9 cellular contexts compared by ENCODE assay signal in the genomic region with DNA sequence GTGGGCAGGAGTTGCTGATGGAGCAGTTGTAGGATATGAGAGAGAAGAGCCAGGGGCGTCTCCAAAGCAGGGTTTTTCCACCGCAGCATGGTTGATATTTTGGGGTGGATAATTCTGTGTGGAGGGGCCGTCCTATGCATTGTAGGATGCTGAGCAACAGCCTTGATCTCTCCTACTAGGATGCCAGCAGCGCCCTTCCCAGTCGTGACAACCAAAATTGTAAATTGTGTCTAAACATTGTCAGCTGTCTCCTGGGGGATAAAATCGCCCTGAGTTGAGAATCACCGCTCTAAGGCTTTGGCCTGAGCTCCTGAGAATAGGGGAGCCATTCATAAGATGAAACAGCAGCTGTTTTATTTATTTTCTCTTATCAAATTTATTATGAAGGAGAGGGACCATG. TPM values are rescaled to one million over a fixed set of nuclear protein-coding genes. Genes with fewer than 3 reads are reported as not detected.
"Had no signal": no experiment of that assay in that cellular context is flagged by ENCODE, and none has a peak within 500 bp of the region (broad histone marks: within the 10 kb centered on the region; RNA-seq: fewer than 3 reads in every experiment).

No MANE protein-coding gene starts in this region.

- ATAC-seq: GM23338, HepG2 had no signal

- H3K4me3 ChIP-seq: GM23338 had no signal

- DNase-seq: H9, HCEC 1CT, KBM-7 had no signal

- H3K4me1 Mint-ChIP-seq: IgD-negative memory B cell had no signal

- H3K27ac Mint-ChIP-seq: GM23338, IgD-negative memory B cell had no signal

- H3K4me3 Mint-ChIP-seq: GM23338, H9 had no signal

- H3K4me2 ChIP-seq: GM23338 had no signal

- H3K27ac ChIP-seq: HL-60 had no signal

- H2AFZ ChIP-seq: GM23338 had no signal

- H3K9me3 Mint-ChIP-seq: GM23338, H9 had no signal

RNA-seq across cellular contexts. Expression of a gene that starts 4.2 kb away (rescaled TPM):
- total RNA-seq: HepG2 had no signal

RNA-seq across cellular contexts. Expression of a gene that starts 24.5 kb away (rescaled TPM):
- total RNA-seq: HepG2, HT1080 had no signal

RNA-seq across cellular contexts. Expression of a gene that starts 57.9 kb away (rescaled TPM):
- total RNA-seq: H4, HepG2, HT1080 had no signal
